11 cellular contexts compared by ENCODE assay signal in the genomic region with DNA sequence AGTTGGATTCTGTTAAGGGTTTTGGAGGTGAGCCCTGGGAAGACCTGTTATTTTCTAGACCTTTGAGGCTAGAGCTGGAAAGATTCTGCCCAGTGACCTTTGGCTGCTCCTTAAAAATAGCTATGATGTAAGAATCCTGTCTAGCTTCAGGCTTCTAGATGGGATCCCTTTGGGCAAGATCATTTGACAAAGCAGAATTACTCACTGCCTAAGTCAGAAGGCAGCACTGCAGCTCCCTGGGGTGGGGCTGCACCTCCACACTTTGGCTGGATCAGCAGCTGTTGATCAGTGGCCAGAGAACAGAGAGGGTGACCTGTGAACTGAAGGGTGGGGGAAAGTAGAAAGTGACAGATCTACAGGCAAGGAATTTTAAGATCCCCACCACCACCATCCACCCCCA.
DNase-seq lines count a peak whose midpoint lies in the region; ATAC-seq, FAIRE-seq and TF ChIP-seq lines count a peak whose summit lies in the region.
"Had no signal": no experiment of that assay in that cellular context is flagged by ENCODE, and none has a peak within 500 bp of the region (broad histone marks: within the 10 kb centered on the region; RNA-seq: fewer than 3 reads in every experiment).

No MANE protein-coding gene starts in this region.

- no peak for FAIRE-seq in A549 (lab: Jason Lieb, UNC)

- no peaks in the 10 kb centered on the region for H3K9me3 ChIP-seq in A549
- no peaks in the 10 kb centered on the region for H3K9me3 ChIP-seq in endodermal cell (ENCODE audit: control insufficient read depth, low read length)
- H3K9me3 ChIP-seq in muscle layer of duodenum (ENCODE audit: control insufficient read depth in 1 of 2, low read length in 2 of 2) = no peaks in the 10 kb centered on the region
- H3K9me3 ChIP-seq: neutrophil had no signal

- H3K27ac ChIP-seq in A549 = peak overlapping the region; percentile 67 to 86
- H3K27ac ChIP-seq in endodermal cell (ENCODE audit: low read depth, low read length) = peak overlapping the region; percentile 4
- H3K27ac ChIP-seq in muscle layer of duodenum (ENCODE audit: low read length) = peak overlapping the region; percentile 24
- H3K27ac ChIP-seq: neutrophil had no signal

- H3K4me3 ChIP-seq in A549 = no peak overlapping the region
- no peak overlapping the region for H3K4me3 ChIP-seq in endodermal cell (ENCODE audit: low read length)
- H3K4me3 ChIP-seq in muscle layer of duodenum (ENCODE audit: low read depth in 1 of 2, low read length in 2 of 2) = peak overlapping the region in 1 of 2 donors; percentile 17

- no peak for TF ChIP-seq POLR2A in A549 (IDR thresholded peaks at IDR 0.05; ENCODE audit: low read length)

- H3K4me2 ChIP-seq in A549 = peak overlapping the region; percentile 64

- H3K9ac ChIP-seq in endodermal cell (ENCODE audit: extremely low read depth, low read length, poor library complexity, severe bottlenecking) = no peak overlapping the region

- POLR2A ChIA-PET in A549 (lab: Yijun Ruan, JAX) = interaction anchor here (0.6 to 1.5 kb wide), 8 partner anchors 22 to 104 kb away, joined by 3 to 8 read pairs (median 4); a partner anchor contains a TSS

- H3K27me3 Mint-ChIP-seq in endodermal cell (ENCODE audit: insufficient read depth) = no peaks in the 10 kb centered on the region

- H3K4me1 ChIP-seq in A549 (peaks cover 55% of the 10 kb centered on the region), endodermal cell (ENCODE audit: control insufficient read depth, insufficient read depth, low read length) (no peaks in the 10 kb centered on the region), muscle layer of duodenum (ENCODE audit: control insufficient read depth in 1 of 2, insufficient read depth in 2 of 2, low read length in 2 of 2) (peaks cover 15 to 46% of the 10 kb centered on the region in 2 donors)

- no peak overlapping the region for H3K27ac Mint-ChIP-seq in endodermal cell
- H3K27ac Mint-ChIP-seq: CD4-positive, CD25-positive, alpha-beta regulatory T cell had no signal

- no peaks in the 10 kb centered on the region for H3K36me3 ChIP-seq in endodermal cell (ENCODE audit: control insufficient read depth, insufficient read depth, low read length)
- H3K36me3 ChIP-seq in muscle layer of duodenum (ENCODE audit: control insufficient read depth in 1 of 2, insufficient read depth in 2 of 2, low read length in 2 of 2) = no peaks in the 10 kb centered on the region
- H3K36me3 ChIP-seq: neutrophil had no signal

- peak in 1 of 2 experiments; percentile 26; a peak in 2 of 5 replicates for TF ChIP-seq RAD21 in A549 (conservative IDR thresholded peaks at IDR 0.05 in 1 of 2, IDR thresholded peaks at IDR 0.05 in 1 of 2)

- TF ChIP-seq EP300 in A549 (IDR thresholded peaks at IDR 0.05) = peak in 1 of 2 experiments; percentile 20; a peak in 1 of 5 replicates

- no peaks in the 10 kb centered on the region for H3K36me3 Mint-ChIP-seq in endodermal cell (ENCODE audit: low read depth)
- H3K36me3 Mint-ChIP-seq: CD4-positive, CD25-positive, alpha-beta regulatory T cell had no signal

- H3K4me3 Mint-ChIP-seq in endodermal cell = no peak overlapping the region
- H3K4me3 Mint-ChIP-seq: CD4-positive, CD25-positive, alpha-beta regulatory T cell had no signal

- peaks cover 13% of the 10 kb centered on the region for H3K4me1 Mint-ChIP-seq in endodermal cell
- H3K4me1 Mint-ChIP-seq: CD4-positive, CD25-positive, alpha-beta regulatory T cell had no signal

- H3K9me3 Mint-ChIP-seq in endodermal cell = no peaks in the 10 kb centered on the region
- H3K9me3 Mint-ChIP-seq: CD4-positive, CD25-positive, alpha-beta regulatory T cell had no signal

- CTCF ChIA-PET in A549 (lab: Yijun Ruan, JAX) = interaction anchor here (1.0 to 4.0 kb wide), 13 partner anchors 11 to 168 kb away, joined by 3 to 24 read pairs (median 3); a partner anchor contains a TSS

- ATAC-seq in A549 = peak; percentile 89 to 91

- no peaks in the 10 kb centered on the region for H3K27me3 ChIP-seq in endodermal cell (ENCODE audit: control insufficient read depth, insufficient read depth, low read length, poor library complexity, severe bottlenecking)
- H3K27me3 ChIP-seq in muscle layer of duodenum (ENCODE audit: low read depth, low read length) = no peaks in the 10 kb centered on the region
- H3K27me3 ChIP-seq: neutrophil had no signal

- TF ChIP-seq CTCF in A549 (IDR thresholded peaks at IDR 0.05) (no peak), endodermal cell (conservative IDR thresholded peaks at IDR 0.05) (no peak)

- DNase-seq in A549 (ENCODE audit: low read depth in 1 of 2, low spot score in 1 of 2) (peak; percentile 66 to 81), NCI-H69 (lab: John Stamatoyannopoulos, UW) (peak; percentile 44), endodermal cell (no peak), NCI-H510A treated with DMSO at 0.1 percent for 48 hours (lab: John Stamatoyannopoulos, UW) (no peak), OCI-M2 (lab: John Stamatoyannopoulos, UW; ENCODE audit: unreplicated experiment) (no peak)
- no peak for DNase-seq in activated naive CD4-positive, alpha-beta T cell (lab: John Stamatoyannopoulos, UW)
- DNase-seq in activated effector memory CD4-positive, alpha-beta T cell treated with Interleukin-2 at 50 U/mL for 16 hours = no peak
- DNase-seq: CD4-positive, CD25-positive, alpha-beta regulatory T cell; NCI-H446 treated with DMSO at 0.1 percent for 48 hours had no signal

TF ChIP-seq in A549, 52 proteins besides CTCF, POLR2A, EP300 and RAD21:
- peak; percentile 40; the same call in 1 of the 2 replicates for TF ChIP-seq JUNB (IDR thresholded peaks at IDR 0.05)
- peak in 1 of 2 experiments; percentile 21; a peak in 1 of 5 replicates for TF ChIP-seq JUN (IDR thresholded peaks at IDR 0.05)
- peak; percentile 41 to 74; a peak in 2 of 4 replicates for TF ChIP-seq CEBPB (IDR thresholded peaks at IDR 0.05)
- no peak for TF ChIP-seq PHF8 (IDR thresholded peaks at IDR 0.05; ENCODE audit: borderline replicate concordance, low read depth)
- TF ChIP-seq FOSB (CRISPR knock-in tag; IDR thresholded peaks at IDR 0.05) = no peak
- TF ChIP-seq NPAS2 (CRISPR knock-in tag; IDR thresholded peaks at IDR 0.05; ENCODE audit: borderline replicate concordance) = no peak
- no peak for TF ChIP-seq FOSL2 (IDR thresholded peaks at IDR 0.05)
- TF ChIP-seq FOSL2 (CRISPR knock-in tag; IDR thresholded peaks at IDR 0.05) = peak; percentile 37; the same call in 1 of the 2 replicates
- peak; percentile 52; the same call in 1 of the 2 replicates for TF ChIP-seq GATA3 (IDR thresholded peaks at IDR 0.05; ENCODE audit: borderline replicate concordance)
- TF ChIP-seq RARB (CRISPR knock-in tag; IDR thresholded peaks at IDR 0.05) = 0 out of 2 replicates have a peak, but pooled peaks have one; percentile 26
- TF ChIP-seq, protein P1, sequence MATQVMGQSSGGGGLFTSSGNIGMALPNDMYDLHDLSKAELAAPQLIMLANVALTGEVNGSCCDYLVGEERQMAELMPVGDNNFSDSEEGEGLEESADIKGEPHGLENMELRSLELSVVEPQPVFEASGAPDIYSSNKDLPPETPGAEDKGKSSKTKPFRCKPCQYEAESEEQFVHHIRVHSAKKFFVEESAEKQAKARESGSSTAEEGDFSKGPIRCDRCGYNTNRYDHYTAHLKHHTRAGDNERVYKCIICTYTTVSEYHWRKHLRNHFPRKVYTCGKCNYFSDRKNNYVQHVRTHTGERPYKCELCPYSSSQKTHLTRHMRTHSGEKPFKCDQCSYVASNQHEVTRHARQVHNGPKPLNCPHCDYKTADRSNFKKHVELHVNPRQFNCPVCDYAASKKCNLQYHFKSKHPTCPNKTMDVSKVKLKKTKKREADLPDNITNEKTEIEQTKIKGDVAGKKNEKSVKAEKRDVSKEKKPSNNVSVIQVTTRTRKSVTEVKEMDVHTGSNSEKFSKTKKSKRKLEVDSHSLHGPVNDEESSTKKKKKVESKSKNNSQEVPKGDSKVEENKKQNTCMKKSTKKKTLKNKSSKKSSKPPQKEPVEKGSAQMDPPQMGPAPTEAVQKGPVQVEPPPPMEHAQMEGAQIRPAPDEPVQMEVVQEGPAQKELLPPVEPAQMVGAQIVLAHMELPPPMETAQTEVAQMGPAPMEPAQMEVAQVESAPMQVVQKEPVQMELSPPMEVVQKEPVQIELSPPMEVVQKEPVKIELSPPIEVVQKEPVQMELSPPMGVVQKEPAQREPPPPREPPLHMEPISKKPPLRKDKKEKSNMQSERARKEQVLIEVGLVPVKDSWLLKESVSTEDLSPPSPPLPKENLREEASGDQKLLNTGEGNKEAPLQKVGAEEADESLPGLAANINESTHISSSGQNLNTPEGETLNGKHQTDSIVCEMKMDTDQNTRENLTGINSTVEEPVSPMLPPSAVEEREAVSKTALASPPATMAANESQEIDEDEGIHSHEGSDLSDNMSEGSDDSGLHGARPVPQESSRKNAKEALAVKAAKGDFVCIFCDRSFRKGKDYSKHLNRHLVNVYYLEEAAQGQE (IDR thresholded peaks at IDR 0.05) = no peak
- TF ChIP-seq CHD4 (IDR thresholded peaks at IDR 0.05; ENCODE audit: borderline replicate concordance) = no peak
- TF ChIP-seq, protein P2, sequence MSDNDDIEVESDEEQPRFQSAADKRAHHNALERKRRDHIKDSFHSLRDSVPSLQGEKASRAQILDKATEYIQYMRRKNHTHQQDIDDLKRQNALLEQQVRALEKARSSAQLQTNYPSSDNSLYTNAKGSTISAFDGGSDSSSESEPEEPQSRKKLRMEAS (IDR thresholded peaks at IDR 0.05) = peak; percentile 32; the same call in 1 of the 2 replicates
- no peak for TF ChIP-seq ZC3H11A (IDR thresholded peaks at IDR 0.05)
- peak; percentile 31 for TF ChIP-seq MAFK (IDR thresholded peaks at IDR 0.05; ENCODE audit: partially characterized antibody)
- TF ChIP-seq FOXS1 (CRISPR knock-in tag; IDR thresholded peaks at IDR 0.05) = no peak
- 0 out of 3 replicates have a peak, but pooled peaks have one; percentile 7 for TF ChIP-seq SMC3 (IDR thresholded peaks at IDR 0.05)

Comparison
In these comparisons a context has a peak if more than half of its experiments do, and no peak if none do; other contexts are left out.
1. DNase-seq: peak in A549 (2 of 2) and NCI-H69 (single experiment); none in endodermal cell (single experiment), NCI-H510A treated with DMSO at 0.1 percent for 48 hours (single experiment), activated naive CD4-positive, alpha-beta T cell (0 of 4), activated effector memory CD4-positive, alpha-beta T cell treated with Interleukin-2 at 50 U/mL for 16 hours (single experiment) and OCI-M2 (single experiment).
2. H3K27ac ChIP-seq: peak in every context shown above with its lines; median percentile 76 in A549; 24 in muscle layer of duodenum; 4 in endodermal cell.